ENCODE assay signal across 9 cellular contexts in the genomic region with DNA sequence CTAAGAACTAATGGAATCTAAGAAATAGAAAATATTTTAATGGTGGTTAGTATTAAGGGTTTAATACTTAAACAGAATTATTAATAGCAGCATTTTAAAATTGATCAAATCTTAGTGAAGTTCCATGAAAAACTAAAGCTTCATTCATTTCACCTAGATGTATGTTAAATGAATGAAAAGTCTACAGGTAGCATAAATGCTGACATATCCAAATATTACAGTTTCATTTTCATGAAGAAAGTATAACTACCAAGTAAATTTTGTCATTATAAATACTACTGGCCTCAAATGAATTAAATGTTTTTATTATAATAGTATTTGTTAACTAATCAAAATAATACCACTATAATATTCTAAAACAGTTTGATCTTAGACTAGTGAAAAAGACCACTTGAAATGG.
"Had no signal": no experiment of that assay in that cellular context is flagged by ENCODE, and none has a peak within 500 bp of the region (broad histone marks: within the 10 kb centered on the region; RNA-seq: fewer than 3 reads in every experiment).

No MANE protein-coding gene starts in this region.

- H3K9me3 ChIP-seq: HAP-1 had no signal

- H2AFZ ChIP-seq: GM23248 had no signal

- H3K36me3 ChIP-seq: HAP-1 had no signal

- H3K9ac ChIP-seq: GM23248, KMS-11 had no signal

- H3K4me3 Mint-ChIP-seq: HFFc6 had no signal

- H3K27ac ChIP-seq: GM23248, KMS-11 had no signal

- H3K4me3 ChIP-seq: GM23248, HAP-1 had no signal

- H3K27ac Mint-ChIP-seq: HFFc6 had no signal

- ATAC-seq: HCT116 had no signal

- H3K4me1 ChIP-seq: HAP-1 had no signal

- H3K4me2 ChIP-seq: KMS-11 had no signal

- FAIRE-seq: HTR-8/SVneo had no signal

- DNase-seq: GM23248, GOT3, H7, HFFc6, KBM-7 had no signal
